ENCODE assay signal across 11 cellular contexts in genomic region chr15:59290311-59291213, GRCh38.
DNase-seq lines count a peak whose midpoint lies in the region; ATAC-seq, FAIRE-seq and TF ChIP-seq lines count a peak whose summit lies in the region.
"Had no signal": no experiment of that assay in that cellular context is flagged by ENCODE, and none has a peak within 500 bp of the region (broad histone marks: within the 10 kb centered on the region; RNA-seq: fewer than 3 reads in every experiment).

No MANE protein-coding gene starts in this region.

- H3K36me3 ChIP-seq in transverse colon: no peaks in the 10 kb centered on the region

- intact Hi-C loops in left colon (cut with DNase I, micrococcal nuclease): no loop called here
- intact Hi-C loops in transverse colon (cut with DNase I; ENCODE audit: low total_unique reads): no loop called here

- H3K27ac ChIP-seq in transverse colon: peak overlapping the region; percentile 31 to 72 (median 64)

- H3K4me1 ChIP-seq in transverse colon: peaks cover 3 to 66% (median 43%) of the 10 kb centered on the region in 4 donors

- H3K4me3 ChIP-seq in transverse colon: peak overlapping the region in 1 of 4 donors; percentile 10

- no peak for TF ChIP-seq POLR2A in transverse colon (IDR thresholded peaks at IDR 0.05)

- H3K9me3 ChIP-seq in transverse colon: no peaks in the 10 kb centered on the region

- no peaks in the 10 kb centered on the region for H3K27me3 ChIP-seq in transverse colon

- peak; percentile 43 for ATAC-seq in GM19455 (IDR thresholded peaks at IDR 0.05; ENCODE audit: unreplicated experiment)
- peak; percentile 20 for ATAC-seq in left colon

- no peak for TF ChIP-seq EP300 in transverse colon (IDR thresholded peaks at IDR 0.05; ENCODE audit: low read depth)

- WGBS in transverse colon (ENCODE audit: low coverage in 1 of 2), 2 donors: 54 to 66% methylated on average over 5 to 11 of the region's 11 CpGs

- in situ Hi-C loops in transverse colon (cut with MboI; ENCODE audit: low pct_ligation_motif_present in 1 of 4, low pct_unique_long_range_greater_than_20kb in 1 of 4, low sequenced_read_pairs in 3 of 4): no loop called here

- DNase-seq in NCI-H526 treated with DMSO at 0.1 percent for 48 hours (lab: John Stamatoyannopoulos, UW) (peak; percentile 88), left colon (no peak), transverse colon (no peak), D721Med (ENCODE audit: insufficient read length, low spot score) (no peak), cortex of kidney (lab: John Stamatoyannopoulos, UW) (no peak), cerebellar nuclear complex (lab: John Stamatoyannopoulos, UW) (no peak)
- DNase-seq: activated CD4-positive, alpha-beta T cell treated with anti-CD3 and anti-CD28 coated beads, Interleukin-2, amount 50 U/mL, for 48 hours; activated naive CD8-positive, alpha-beta T cell treated with anti-CD3 and anti-CD28 coated beads for 36 hours; mammary epithelial cell; NCI-H1105 had no signal

- TF ChIP-seq CTCF in transverse colon (IDR thresholded peaks at IDR 0.05) (no peak), D721Med (IDR thresholded peaks at IDR 0.05; ENCODE audit: insufficient read depth, missing control alignments) (no peak)

- FAIRE-seq in D721Med (lab: Jason Lieb, UNC): no peak
